ENCODE assay signal across 10 cellular contexts in the genomic region with DNA sequence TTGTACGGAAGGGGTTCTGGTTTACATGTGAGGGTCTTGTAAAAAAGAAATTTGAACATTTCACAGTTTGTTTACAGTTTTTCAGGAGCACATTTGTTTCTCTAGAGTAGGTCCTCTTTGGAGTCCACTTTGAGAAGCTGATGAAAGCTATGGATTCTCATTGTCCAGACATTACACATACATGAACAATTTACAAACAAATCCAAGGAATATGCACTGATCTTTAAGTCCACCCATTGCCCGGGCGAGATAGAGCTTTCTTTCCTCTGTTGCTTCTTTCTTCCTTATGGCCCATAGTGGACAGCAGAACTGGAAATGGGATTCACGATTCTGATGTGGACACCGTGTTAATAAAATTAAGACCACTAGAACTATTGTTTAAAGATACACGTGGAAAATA. TPM values are rescaled to one million over a fixed set of nuclear protein-coding genes. Genes with fewer than 3 reads are reported as not detected.
DNase-seq lines count a peak whose midpoint lies in the region; ATAC-seq lines count a peak whose summit lies in the region.
"Had no signal": no experiment of that assay in that cellular context is flagged by ENCODE, and none has a peak within 500 bp of the region (broad histone marks: within the 10 kb centered on the region; RNA-seq: fewer than 3 reads in every experiment).

No MANE protein-coding gene starts in this region.

- no peaks in the 10 kb centered on the region; the same call in 1 of the 2 replicates for H3K36me3 ChIP-seq in iPS-20b (ENCODE audit: insufficient read depth, low read depth, low read length)
- H3K36me3 ChIP-seq in thymus (ENCODE audit: control insufficient read depth, insufficient read depth) = no peaks in the 10 kb centered on the region

- H3K27me3 ChIP-seq in iPS-20b (ENCODE audit: insufficient read depth, low read length) (no peaks in the 10 kb centered on the region), thymus (ENCODE audit: control insufficient read depth, insufficient read depth) (no peaks in the 10 kb centered on the region)

- 84% methylated on average over 6 of the region's 6 CpGs for WGBS in thymus

- POLR2A ChIA-PET in activated CD8-positive, alpha-beta T cell treated with anti-CD3 and anti-CD28 coated beads, Interleukin-2, amount 10 ng/mL, durations not matched to agents 7 days and 5 days (lab: Charles Lee) = interaction anchor here (0.9 to 1.8 kb wide), 2 partner anchors 16 to 66 kb away, joined by 3 to 4 read pairs; no protein-coding TSS in a partner anchor

- H3K4me1 Mint-ChIP-seq in activated T-cell treated with anti-CD3 and anti-CD28 coated beads, Interleukin-2, amount 50 U/mL, for 72 hours (ENCODE audit: low read depth) = peaks cover 60% of the 10 kb centered on the region
- H3K4me1 Mint-ChIP-seq in activated CD8-positive, alpha-beta T cell treated with anti-CD3 and anti-CD28 coated beads, Interleukin-2, amount 10 ng/mL, durations not matched to agents 7 days and 5 days (ENCODE audit: low read depth) = peaks cover 41% of the 10 kb centered on the region

- peak overlapping the region; percentile 19; the same call in 1 of the 2 replicates for H3K9ac ChIP-seq in iPS-20b (ENCODE audit: low read depth, low read length)

- no peaks in the 10 kb centered on the region for H3K9me3 ChIP-seq in iPS-20b (ENCODE audit: insufficient read depth, low read depth, low read length)
- no peaks in the 10 kb centered on the region for H3K9me3 ChIP-seq in thymus (ENCODE audit: control insufficient read depth)

- no peak for DNase-seq in activated T-cell treated with anti-CD3 and anti-CD28 coated beads, Interleukin-2, amount 50 U/mL, for 72 hours
- no peak for DNase-seq in activated T-cell treated with anti-CD3 and anti-CD28 coated beads, Interleukin-2, amount 50 U/mL, for 48 hours
- no peak for DNase-seq in activated CD8-positive, alpha-beta T cell treated with anti-CD3 and anti-CD28 coated beads, Interleukin-2, amount 10 ng/mL, durations not matched to agents 7 days and 5 days
- DNase-seq in left colon = no peak
- DNase-seq in NCI-H510A (lab: John Stamatoyannopoulos, UW) = no peak
- DNase-seq: stimulated activated naive CD4-positive, alpha-beta T cell treated with Interleukin-2 at 50 U/mL for 16 hours had no signal

- no peak for ATAC-seq in activated T-cell treated with anti-CD3 and anti-CD28 coated beads, Interleukin-2, amount 50 U/mL, for 72 hours (replicated peaks in 1 of 2)
- ATAC-seq in activated CD8-positive, alpha-beta T cell treated with anti-CD3 and anti-CD28 coated beads, Interleukin-2, amount 10 ng/mL, durations not matched to agents 7 days and 5 days = no peak
- ATAC-seq in esophagus mucosa (no peak), left colon (no peak)

- peak overlapping the region; percentile 15 for H3K27ac Mint-ChIP-seq in activated T-cell treated with anti-CD3 and anti-CD28 coated beads, Interleukin-2, amount 50 U/mL, for 72 hours
- peak overlapping the region; percentile 79 for H3K27ac Mint-ChIP-seq in activated CD8-positive, alpha-beta T cell treated with anti-CD3 and anti-CD28 coated beads, Interleukin-2, amount 10 ng/mL, durations not matched to agents 7 days and 5 days

- peaks cover 18% of the 10 kb centered on the region in 2 donors for H3K36me3 Mint-ChIP-seq in activated T-cell treated with anti-CD3 and anti-CD28 coated beads, Interleukin-2, amount 50 U/mL, for 72 hours (ENCODE audit: insufficient read depth in 2 of 2)
- H3K36me3 Mint-ChIP-seq in activated CD8-positive, alpha-beta T cell treated with anti-CD3 and anti-CD28 coated beads, Interleukin-2, amount 10 ng/mL, durations not matched to agents 7 days and 5 days (ENCODE audit: low read depth) = peaks cover 48% of the 10 kb centered on the region

- peak overlapping the region; percentile 94 to 95 for H3K4me3 Mint-ChIP-seq in activated T-cell treated with anti-CD3 and anti-CD28 coated beads, Interleukin-2, amount 50 U/mL, for 72 hours
- peak overlapping the region; percentile 99 for H3K4me3 Mint-ChIP-seq in activated CD8-positive, alpha-beta T cell treated with anti-CD3 and anti-CD28 coated beads, Interleukin-2, amount 10 ng/mL, durations not matched to agents 7 days and 5 days

- CTCF ChIA-PET in activated CD8-positive, alpha-beta T cell treated with anti-CD3 and anti-CD28 coated beads, Interleukin-2, amount 10 ng/mL, durations not matched to agents 7 days and 5 days (lab: Charles Lee) = interaction anchor here (0.9 to 4.9 kb wide), 6 partner anchors 20 to 159 kb away, joined by 3 to 37 read pairs (median 4); no protein-coding TSS in a partner anchor

- peaks cover 9% of the 10 kb centered on the region for H3K4me1 ChIP-seq in iPS-20b (ENCODE audit: insufficient read depth, low read length)
- H3K4me1 ChIP-seq in thymus (ENCODE audit: control insufficient read depth, insufficient read depth, low read length) = peaks cover 14% of the 10 kb centered on the region

- peak overlapping the region; percentile 94 for H3K4me3 ChIP-seq in iPS-20b (ENCODE audit: low read length)
- peak overlapping the region; percentile 34 for H3K4me3 ChIP-seq in thymus (ENCODE audit: low read length)

- H3K9me3 Mint-ChIP-seq in activated T-cell treated with anti-CD3 and anti-CD28 coated beads, Interleukin-2, amount 50 U/mL, for 72 hours = peaks cover 0 to 2% of the 10 kb centered on the region in 2 donors
- no peaks in the 10 kb centered on the region for H3K9me3 Mint-ChIP-seq in activated CD8-positive, alpha-beta T cell treated with anti-CD3 and anti-CD28 coated beads, Interleukin-2, amount 10 ng/mL, durations not matched to agents 7 days and 5 days (ENCODE audit: insufficient read depth)

- no peak overlapping the region for H3K27ac ChIP-seq in iPS-20b (ENCODE audit: low read length)
- no peak overlapping the region for H3K27ac ChIP-seq in thymus (ENCODE audit: low read depth)

- H3K27me3 Mint-ChIP-seq in activated T-cell treated with anti-CD3 and anti-CD28 coated beads, Interleukin-2, amount 50 U/mL, for 72 hours (ENCODE audit: low read depth) = no peaks in the 10 kb centered on the region
- no peaks in the 10 kb centered on the region for H3K27me3 Mint-ChIP-seq in activated CD8-positive, alpha-beta T cell treated with anti-CD3 and anti-CD28 coated beads, Interleukin-2, amount 10 ng/mL, durations not matched to agents 7 days and 5 days (ENCODE audit: low read depth)

- intact Hi-C loops in left colon (cut with DNase I, micrococcal nuclease) = loop anchor here in 1 of 2 donors (5.0 kb wide), 1 partner anchor 75 kb away; the partner anchor contains the start of gene ACE

RNA-seq across cellular contexts. Expression of gene DCAF7, which starts 1.9 kb away (rescaled TPM):
- total RNA-seq in activated T-cell treated with anti-CD3 and anti-CD28 coated beads, Interleukin-2, amount 50 U/mL, for 72 hours = 100 to 1,000 TPM; 124 to 126 TPM
- 100 to 1,000 TPM; 127 TPM for total RNA-seq in activated CD8-positive, alpha-beta T cell treated with anti-CD3 and anti-CD28 coated beads, Interleukin-2, amount 10 ng/mL, durations not matched to agents 7 days and 5 days
- polyA plus RNA-seq in thymus = 19.8 TPM
- total RNA-seq in esophagus mucosa (38.4 TPM), left colon (10 to 100 TPM; 74.0 to 91.2 TPM)

RNA-seq across cellular contexts. Expression of gene KCNH6, which starts 29.1 kb away (rescaled TPM):
- total RNA-seq in activated T-cell treated with anti-CD3 and anti-CD28 coated beads, Interleukin-2, amount 50 U/mL, for 72 hours = not detected
- not detected for total RNA-seq in activated CD8-positive, alpha-beta T cell treated with anti-CD3 and anti-CD28 coated beads, Interleukin-2, amount 10 ng/mL, durations not matched to agents 7 days and 5 days
- 0.25 TPM for polyA plus RNA-seq in thymus
- not detected for total RNA-seq in esophagus mucosa
- 1 to 10 TPM in 1 of 2 donors, under 1 TPM in 1; 0.58 to 1.1 TPM for total RNA-seq in left colon
- total RNA-seq: T-helper 2 cell treated with Interferon-gamma antibody and Interleukin-4, amounts not matched to agents 100 ng/mL and 5 ng/mL, for 36 hours had no signal

RNA-seq across cellular contexts. Expression of gene TACO1, which starts 48.5 kb away (rescaled TPM):
- 10 to 100 TPM; 32.7 to 35.1 TPM for total RNA-seq in activated T-cell treated with anti-CD3 and anti-CD28 coated beads, Interleukin-2, amount 50 U/mL, for 72 hours
- 10 to 100 TPM; 22.9 to 24.5 TPM for total RNA-seq in activated CD8-positive, alpha-beta T cell treated with anti-CD3 and anti-CD28 coated beads, Interleukin-2, amount 10 ng/mL, durations not matched to agents 7 days and 5 days
- polyA plus RNA-seq in thymus = 14.2 TPM
- 18.0 TPM for total RNA-seq in esophagus mucosa
- 10 to 100 TPM; 36.0 to 39.6 TPM for total RNA-seq in left colon
